ENCODE assay signal across 33 cellular contexts in the genomic region with DNA sequence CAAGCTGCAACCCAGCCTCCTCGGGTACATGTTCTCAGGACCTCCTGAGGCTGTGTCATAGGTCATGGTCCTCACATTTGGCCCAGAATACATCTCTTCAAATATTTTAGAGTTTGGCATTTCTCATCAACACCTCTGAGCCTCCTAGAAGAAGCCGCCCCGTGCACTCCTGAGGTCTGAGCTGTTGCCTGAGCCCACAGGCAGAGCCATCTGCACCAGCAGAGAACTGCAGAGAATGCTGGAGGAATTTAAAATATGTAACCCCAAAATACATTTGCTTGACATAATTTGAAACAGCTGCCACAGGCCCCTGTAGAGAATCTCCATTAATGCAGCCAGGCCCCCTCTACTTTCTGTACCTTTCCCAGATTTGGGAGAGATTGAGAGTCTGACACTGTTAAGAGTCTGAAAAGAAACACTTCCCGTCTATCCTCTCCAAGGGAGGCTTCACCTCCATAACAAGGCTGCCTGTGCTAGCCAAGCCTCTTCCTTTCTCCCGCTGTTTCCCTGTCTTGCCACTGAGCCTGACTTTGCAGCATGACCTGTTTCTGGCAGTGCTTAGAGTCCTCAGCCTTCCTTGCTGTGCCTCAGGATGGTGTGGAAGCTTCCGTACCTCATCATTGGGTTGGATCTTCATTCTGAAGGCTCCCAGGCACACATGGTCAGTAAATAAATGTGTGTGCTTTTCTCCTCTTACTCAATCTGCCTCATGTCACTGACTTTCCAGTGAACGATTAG.
DNase-seq lines count a peak whose midpoint lies in the region; ATAC-seq and TF ChIP-seq lines count a peak whose summit lies in the region.
"Had no signal": no experiment of that assay in that cellular context is flagged by ENCODE, and none has a peak within 500 bp of the region (broad histone marks: within the 10 kb centered on the region; RNA-seq: fewer than 3 reads in every experiment).

No MANE protein-coding gene starts in this region.

- H3K9me2 ChIP-seq in hepatocyte (replicated peaks; ENCODE audit: insufficient read depth) = no peaks in the 10 kb centered on the region

- H3K27me3 ChIP-seq in endodermal cell (ENCODE audit: control insufficient read depth, insufficient read depth, low read length, poor library complexity, severe bottlenecking) (no peaks in the 10 kb centered on the region), hepatocyte (peaks cover 7% of the 10 kb centered on the region)
- H3K27me3 ChIP-seq: ovary, tibial nerve had no signal

- H2AFZ ChIP-seq in hepatocyte = no peak overlapping the region

- H3K9me3 ChIP-seq in endodermal cell (ENCODE audit: control insufficient read depth, low read length) = no peaks in the 10 kb centered on the region
- H3K9me3 ChIP-seq in hepatocyte (ENCODE audit: low read depth) = no peaks in the 10 kb centered on the region
- H3K9me3 ChIP-seq: esophagus squamous epithelium, ovary, stomach, tibial nerve had no signal

- peaks cover 4% of the 10 kb centered on the region for H3K4me1 ChIP-seq in endodermal cell (ENCODE audit: control insufficient read depth, insufficient read depth, low read length)
- H3K4me1 ChIP-seq in hepatocyte (ENCODE audit: insufficient read depth) = no peaks in the 10 kb centered on the region
- H3K4me1 ChIP-seq: esophagus squamous epithelium, stomach had no signal

- H3K4me3 ChIP-seq in endodermal cell (ENCODE audit: low read length) = no peak overlapping the region
- H3K4me3 ChIP-seq in hepatocyte = no peak overlapping the region
- H3K4me3 ChIP-seq: esophagus squamous epithelium, GM12878, ovary, stomach, tibial nerve had no signal

- no peak for ATAC-seq in HG03108 (IDR thresholded peaks at IDR 0.05; ENCODE audit: unreplicated experiment)
- ATAC-seq: GM12878; left lobe of liver; naive thymus-derived CD4-positive, alpha-beta T cell; Panc1 had no signal

- no peaks in the 10 kb centered on the region for H3K36me3 Mint-ChIP-seq in endodermal cell (ENCODE audit: low read depth)
- H3K36me3 Mint-ChIP-seq: activated CD4-positive, alpha-beta memory T cell treated with anti-CD3 and anti-CD28 coated beads for 36 hours; activated naive CD4-positive, alpha-beta T cell treated with anti-CD3 and anti-CD28 coated beads, Interleukin-2, amount 50 U/mL, for 24 hours; naive thymus-derived CD4-positive, alpha-beta T cell had no signal

- 74 to 77% methylated on average over 5 to 7 of the region's 7 CpGs for WGBS in endodermal cell (ENCODE audit: insufficient coverage in 1 of 2, insufficient read length in 1 of 2), 2 experiments
- WGBS in hepatocyte (ENCODE audit: low lambda C conversion rate, missing lambda C conversion rate) = 64% methylated on average over 7 of the region's 7 CpGs

- no peaks in the 10 kb centered on the region for H3K9me3 Mint-ChIP-seq in endodermal cell
- H3K9me3 Mint-ChIP-seq: activated CD4-positive, alpha-beta memory T cell treated with anti-CD3 and anti-CD28 coated beads for 36 hours; activated naive CD4-positive, alpha-beta T cell treated with anti-CD3 and anti-CD28 coated beads, Interleukin-2, amount 50 U/mL, for 24 hours; dendritic cell treated with granulocyte-macrophage colony-stimulating factor and Interleukin-4, amounts not matched to agents 40 ng/mL and 50 ng/mL, for 4 days; naive thymus-derived CD4-positive, alpha-beta T cell had no signal

- H3K27ac ChIP-seq in endodermal cell (ENCODE audit: low read depth, low read length) = no peak overlapping the region
- no peak overlapping the region for H3K27ac ChIP-seq in hepatocyte
- H3K27ac ChIP-seq: C4-2B, esophagus squamous epithelium, ovary, stomach, tibial nerve had no signal

- no peaks in the 10 kb centered on the region for H4K20me1 ChIP-seq in hepatocyte (ENCODE audit: insufficient read depth, poor library complexity, severe bottlenecking)

- no peaks in the 10 kb centered on the region for H3K27me3 Mint-ChIP-seq in endodermal cell (ENCODE audit: insufficient read depth)
- H3K27me3 Mint-ChIP-seq: activated naive CD4-positive, alpha-beta T cell treated with anti-CD3 and anti-CD28 coated beads, Interleukin-2, amount 50 U/mL, for 24 hours had no signal

- H3K9ac ChIP-seq in endodermal cell (ENCODE audit: extremely low read depth, low read length, poor library complexity, severe bottlenecking) = no peak overlapping the region

- no peak overlapping the region for H3K4me2 ChIP-seq in hepatocyte

- intact Hi-C loops in posterior vena cava (cut with DNase I) = no loop called here

- H3K4me3 Mint-ChIP-seq in endodermal cell = no peak overlapping the region
- H3K4me3 Mint-ChIP-seq: activated CD4-positive, alpha-beta memory T cell treated with anti-CD3 and anti-CD28 coated beads for 36 hours; activated naive CD4-positive, alpha-beta T cell treated with anti-CD3 and anti-CD28 coated beads, Interleukin-2, amount 50 U/mL, for 24 hours; dendritic cell treated with granulocyte-macrophage colony-stimulating factor and Interleukin-4, amounts not matched to agents 40 ng/mL and 50 ng/mL, for 4 days; naive thymus-derived CD4-positive, alpha-beta T cell had no signal

- H3K36me3 ChIP-seq in endodermal cell (ENCODE audit: control insufficient read depth, insufficient read depth, low read length) (no peaks in the 10 kb centered on the region), hepatocyte (replicated peaks; ENCODE audit: insufficient read depth, low read depth) (no peaks in the 10 kb centered on the region)
- H3K36me3 ChIP-seq: esophagus squamous epithelium, ovary, stomach, tibial nerve had no signal

- H3K4me1 Mint-ChIP-seq in endodermal cell = peaks cover under 1% of the 10 kb centered on the region
- H3K4me1 Mint-ChIP-seq: activated naive CD4-positive, alpha-beta T cell treated with anti-CD3 and anti-CD28 coated beads, Interleukin-2, amount 50 U/mL, for 24 hours; naive thymus-derived CD4-positive, alpha-beta T cell had no signal

- DNase-seq in EH (ENCODE audit: low read depth) = peak; percentile 37
- peak; percentile 49 for DNase-seq in MV-4-11 (lab: John Stamatoyannopoulos, UW)
- DNase-seq in endodermal cell = peak; percentile 54
- DNase-seq in posterior vena cava (ENCODE audit: low spot score) = peak; percentile 43
- no peak for DNase-seq in hepatocyte (ENCODE audit: low spot score)
- no peak for DNase-seq in SKM-1 (lab: John Stamatoyannopoulos, UW; ENCODE audit: unreplicated experiment)
- DNase-seq: activated CD4-positive, alpha-beta memory T cell treated with anti-CD3 and anti-CD28 coated beads for 36 hours; activated CD4-positive, CD25-positive, alpha-beta regulatory T cell; activated CD8-positive, alpha-beta memory T cell treated with anti-CD3 and anti-CD28 coated beads, Interleukin-2, amount 50 U/mL, for 4 hours; anterior cingulate cortex; DMS79 treated with DMSO at 0.1 percent for 48 hours; esophagus squamous epithelium; GOT3; naive thymus-derived CD4-positive, alpha-beta T cell; NCI-H1092 treated with DMSO at 0.1 percent for 48 hours; NCI-H2029; NCI-H2227 treated with DMSO at 0.1 percent for 48 hours; NCI-H526 treated with DMSO at 0.1 percent for 48 hours; ovary; retina; small intestine; stimulated activated CD4-positive, alpha-beta T cell treated with anti-CD3 and anti-CD28 coated beads, Interleukin-1b, Interleukin-23, amount 100 ng/mL, for 48 hours; stimulated activated CD8-positive, alpha-beta memory T cell treated with anti-CD3 and anti-CD28 coated beads, Interleukin-4, amount 100 ng/mL, for 48 hours; stomach; T-helper 1 cell had no signal

- TF ChIP-seq CTCF in endodermal cell (conservative IDR thresholded peaks at IDR 0.05) (no peak), hepatocyte (IDR thresholded peaks at IDR 0.05; ENCODE audit: poor library complexity) (no peak)

- no peak overlapping the region for H3K27ac Mint-ChIP-seq in endodermal cell
- H3K27ac Mint-ChIP-seq: activated CD4-positive, alpha-beta memory T cell treated with anti-CD3 and anti-CD28 coated beads for 36 hours; activated naive CD4-positive, alpha-beta T cell treated with anti-CD3 and anti-CD28 coated beads, Interleukin-2, amount 50 U/mL, for 24 hours; dendritic cell treated with granulocyte-macrophage colony-stimulating factor and Interleukin-4, amounts not matched to agents 40 ng/mL and 50 ng/mL, for 4 days had no signal

- no peaks in the 10 kb centered on the region for H3K79me2 ChIP-seq in hepatocyte

Comparison
In these comparisons a context has a peak if more than half of its experiments do, and no peak if none do; other contexts are left out.
1. DNase-seq: peak in EH (single experiment), MV-4-11 (single experiment), endodermal cell (single experiment) and posterior vena cava (single experiment); none in hepatocyte (single experiment) and SKM-1 (single experiment).